In the genomic region with DNA sequence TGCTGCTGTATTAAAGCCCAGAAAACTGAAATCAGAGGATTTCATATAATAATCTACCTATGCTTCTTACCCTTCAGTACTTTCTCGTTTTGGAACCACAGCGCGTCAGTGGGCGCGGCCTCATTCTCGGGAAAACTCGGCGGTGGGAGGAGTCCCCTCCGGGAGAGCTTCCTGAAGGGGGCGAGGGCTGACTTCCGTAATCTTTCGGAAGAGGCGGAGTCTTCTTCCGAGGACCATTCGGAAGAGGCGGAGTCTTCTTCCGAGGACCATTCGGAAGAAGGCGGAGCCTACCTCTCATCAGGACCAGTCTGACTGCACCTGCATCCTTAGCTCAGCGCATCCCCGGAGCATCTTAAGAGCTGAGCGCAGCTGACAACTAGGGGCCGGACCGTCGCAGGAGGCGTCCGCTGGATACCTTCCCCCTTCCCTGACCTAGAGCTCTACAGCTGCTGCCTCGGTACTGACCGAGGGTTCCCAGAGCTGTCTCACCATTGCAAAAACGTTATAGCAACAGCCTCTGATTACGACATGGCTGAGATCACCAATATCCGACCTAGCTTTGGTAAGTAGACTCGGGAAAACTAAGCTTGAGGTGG, we compare ENCODE assay signal across 8 cellular contexts. TPM values are rescaled to one million over a fixed set of nuclear protein-coding genes. Genes with fewer than 3 reads are reported as not detected.
DNase-seq lines count a peak whose midpoint lies in the region; ATAC-seq and TF ChIP-seq lines count a peak whose summit lies in the region.

A gene with protein sequence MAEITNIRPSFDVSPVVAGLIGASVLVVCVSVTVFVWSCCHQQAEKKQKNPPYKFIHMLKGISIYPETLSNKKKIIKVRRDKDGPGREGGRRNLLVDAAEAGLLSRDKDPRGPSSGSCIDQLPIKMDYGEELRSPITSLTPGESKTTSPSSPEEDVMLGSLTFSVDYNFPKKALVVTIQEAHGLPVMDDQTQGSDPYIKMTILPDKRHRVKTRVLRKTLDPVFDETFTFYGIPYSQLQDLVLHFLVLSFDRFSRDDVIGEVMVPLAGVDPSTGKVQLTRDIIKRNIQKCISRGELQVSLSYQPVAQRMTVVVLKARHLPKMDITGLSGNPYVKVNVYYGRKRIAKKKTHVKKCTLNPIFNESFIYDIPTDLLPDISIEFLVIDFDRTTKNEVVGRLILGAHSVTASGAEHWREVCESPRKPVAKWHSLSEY (plus strand): TSS at position 334 of the 596 bp plus-strand sequence. CDS start 195 bp downstream, at position 529.

- TF ChIP-seq POLR2A in gastrocnemius medialis (IDR thresholded peaks at IDR 0.05), result peak in 1 of 2 donors; percentile 23

- BruUV-seq in A673 (replicated peaks; lab: Mats Ljungman, UMichigan), result no TSS peak

- ATAC-seq in GM18873 (IDR thresholded peaks at IDR 0.05; ENCODE audit: low FRiP score, unreplicated experiment), result peak; percentile 51
- peak; percentile 59 for ATAC-seq in HG03135 (IDR thresholded peaks at IDR 0.05; ENCODE audit: unreplicated experiment)
- peak; percentile 94 to 98 for ATAC-seq in gastrocnemius medialis

- intact Hi-C loops in A673 (cut with micrococcal nuclease; ENCODE audit: unreplicated experiment) (no loop called here), gastrocnemius medialis (cut with DNase I; ENCODE audit: low total_unique reads) (loop anchor here (1.0 to 10.0 kb wide), 5 partner anchors 51 to 537 kb away; a partner anchor contains a TSS)

- peak within 1 kb of the TSS; percentile 50 for H3K4me3 ChIP-seq in A673 (ENCODE audit: low read depth, low read length, poor library complexity, severe bottlenecking)
- peak within 1 kb of the TSS; percentile 47 for H3K4me3 ChIP-seq in iPS-11a (ENCODE audit: low read depth, low read length)
- H3K4me3 ChIP-seq in gastrocnemius medialis, result peak within 1 kb of the TSS; percentile 60 to 75 (median 62)

- H3K36me3 ChIP-seq in A673 (ENCODE audit: insufficient read depth, low read length, poor library complexity, severe bottlenecking) (peaks cover 9% of the 10 kb centered on the region), gastrocnemius medialis (peaks cover 0 to 7% of the 10 kb centered on the region in 2 donors)

- H3K27ac ChIP-seq in A673 (ENCODE audit: low read depth, low read length, poor library complexity, severe bottlenecking) (peak within 1 kb of the TSS; percentile 73), VCaP (peak within 1 kb of the TSS; percentile 67), gastrocnemius medialis (peak within 1 kb of the TSS; percentile 84 to 92 (median 89))

- in situ Hi-C loops in T47D (cut with HindIII; ENCODE audit: low pct_unique_long_range_greater_than_20kb, low sequenced_read_pairs), result no loop called here
- in situ Hi-C loops in gastrocnemius medialis (cut with MboI; ENCODE audit: low sequenced_read_pairs in 4 of 4), result no loop called here

- TF ChIP-seq CTCF in A673 (conservative IDR thresholded peaks at IDR 0.05; ENCODE audit: low read depth, low read length) (no peak), VCaP (conservative IDR thresholded peaks at IDR 0.05) (no peak), gastrocnemius medialis (IDR thresholded peaks at IDR 0.05 in 4 of 5, conservative IDR thresholded peaks at IDR 0.05 in 1 of 5) (no peak)

- CTCF ChIA-PET in A673 (lab: Charles Lee), result no interaction called here

- H3K4me1 ChIP-seq in A673 (ENCODE audit: insufficient read depth, low read length, poor library complexity, severe bottlenecking), result peaks cover 11% of the 10 kb centered on the region
- peaks cover 26 to 30% of the 10 kb centered on the region in 2 donors for H3K4me1 ChIP-seq in gastrocnemius medialis

- H3K9me3 ChIP-seq in A673 (ENCODE audit: low read depth, low read length, poor library complexity, severe bottlenecking) (no peaks in the 10 kb centered on the region), gastrocnemius medialis (no peaks in the 10 kb centered on the region)

- H3K27me3 ChIP-seq in A673 (replicated peaks; ENCODE audit: insufficient read depth, low read depth, low read length, poor library complexity) (no peaks in the 10 kb centered on the region), gastrocnemius medialis (no peaks in the 10 kb centered on the region)

- DNase-seq in A673 (ENCODE audit: low spot score), result peak; percentile 98
- DNase-seq in NCI-H2227 (lab: John Stamatoyannopoulos, UW; ENCODE audit: unreplicated experiment), result peak; percentile 99
- peak; percentile 95 to 99 for DNase-seq in T47D (ENCODE audit: low read depth in 1 of 2, low spot score in 1 of 2)
- peak; percentile 90 to 92 for DNase-seq in gastrocnemius medialis

- POLR2A ChIA-PET in A673 (lab: Charles Lee; ENCODE audit: low non-redundant PET), result interaction anchor here (0.5 kb wide), 1 partner anchor 214 kb away, joined by 4 read pairs; no protein-coding TSS in a partner anchor

RNA-seq across cellular contexts. Expression of the gene that starts here (rescaled TPM):
- 10.2 and 10.6 TPM in 2 replicates for total RNA-seq in A673 (2021)
- 1 to 10 TPM; 2.4 to 5.3 (median 3.1) TPM for total RNA-seq in gastrocnemius medialis

Comparison
In these comparisons a context has a peak if more than half of its experiments do, and no peak if none do; other contexts are left out.
1. Peak in every context shown above with its lines: DNase-seq, ATAC-seq, H3K4me3 ChIP-seq and H3K27ac ChIP-seq.